13 cellular contexts compared by ENCODE assay signal in the genomic region with DNA sequence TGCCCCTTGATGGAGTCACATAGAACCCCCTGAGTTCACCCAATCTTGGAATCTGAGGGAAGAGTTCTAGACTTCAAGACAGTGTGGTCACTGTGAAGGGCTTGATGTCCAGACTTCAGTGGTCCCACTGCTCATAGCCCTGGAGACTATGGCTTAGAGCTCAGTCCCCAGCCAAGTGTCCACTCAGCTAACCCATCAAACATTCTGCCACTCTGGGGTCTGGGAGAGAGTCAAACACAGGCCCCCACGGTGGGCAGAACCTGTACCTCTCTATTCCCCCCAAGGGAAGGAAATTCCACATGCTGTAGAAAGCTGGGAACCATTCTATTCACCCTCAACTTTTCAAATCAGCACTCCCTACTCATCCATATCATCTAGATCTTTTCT. TPM values are rescaled to one million over a fixed set of nuclear protein-coding genes. Genes with fewer than 3 reads are reported as not detected.
A peak's percentile ranks its signal among the peaks of the same experiment; 100 is the strongest.
DNase-seq lines count a peak whose midpoint lies in the region; ATAC-seq and TF ChIP-seq lines count a peak whose summit lies in the region.
"Had no signal": no experiment of that assay in that cellular context is flagged by ENCODE, and none has a peak within 500 bp of the region (broad histone marks: within the 10 kb centered on the region; RNA-seq: fewer than 3 reads in every experiment).

No MANE protein-coding gene starts in this region.

- peak; percentile 3; the same call in 1 of the 2 replicates for ATAC-seq in HCT116
- no peak for ATAC-seq in left lung
- ATAC-seq in stimulated activated naive B cell treated with anti-CD40 and anti-IgM and Interleukin-4, amounts not matched to agents 10 μg/mL and 1 μg/mL and 100 μg/mL, for 72 hours (replicated peaks) = no peak
- ATAC-seq: CD8-positive, alpha-beta T cell; naive thymus-derived CD4-positive, alpha-beta T cell had no signal

- no peak for TF ChIP-seq RAD21 in HCT116 (IDR thresholded peaks at IDR 0.05; ENCODE audit: low read depth)

- DNase-seq in HCT116 (ENCODE audit: low read depth, low spot score) (no peak), left lung (no peak), SK-N-DZ (ENCODE audit: low spot score) (no peak), amygdala (lab: John Stamatoyannopoulos, UW) (no peak), DMS79 (lab: John Stamatoyannopoulos, UW) (no peak), HT-29 (ENCODE audit: low spot score) (no peak)
- no peak for DNase-seq in activated T-helper 1 cell treated with anti-CD3 and anti-CD28 coated beads, Interleukin-12 subunit alpha, Interleukin-12 subunit beta, Interleukin-2, Interleukin-4 antibody, amounts not matched to agents 30 ng/mL and 10 ng/mL and 1 ng/mL, durations not matched to agents 14 hours and 24 hours and 36 hours (ENCODE audit: low spot score)
- no peak for DNase-seq in stimulated activated naive B cell treated with anti-CD40 and anti-IgM and Interleukin-4, amounts not matched to agents 10 μg/mL and 1 μg/mL and 100 μg/mL, for 72 hours
- DNase-seq: activated CD4-positive, alpha-beta T cell treated with anti-CD3 and anti-CD28 coated beads for 4 hours; CD8-positive, alpha-beta T cell; naive thymus-derived CD4-positive, alpha-beta T cell; NCI-H524 treated with DMSO at 0.1 percent for 48 hours had no signal

- no peaks in the 10 kb centered on the region for H3K9me3 ChIP-seq in HCT116 (ENCODE audit: control insufficient read depth in 1 of 2, insufficient read depth in 1 of 2, low read depth in 1 of 2, low read length in 2 of 2)
- H3K9me3 ChIP-seq in left lung = no peaks in the 10 kb centered on the region

- H3K4me1 ChIP-seq in HCT116 (ENCODE audit: control insufficient read depth in 1 of 2, insufficient read depth in 2 of 2, low read length in 2 of 2) (peaks cover 44 to 70% of the 10 kb centered on the region in 2 experiments), left lung (peaks cover 16 to 52% of the 10 kb centered on the region in 2 donors)

- peak overlapping the region in 1 of 2 experiments; percentile 27; a peak in 3 of 4 replicates for H3K4me3 ChIP-seq in HCT116 (replicated peaks in 1 of 2; ENCODE audit: low read depth in 1 of 2, low read length in 2 of 2)
- no peak overlapping the region for H3K4me3 ChIP-seq in left lung

- intact Hi-C loops in HCT116 (cut with micrococcal nuclease) (no loop called here), left lung (cut with DNase I) (no loop called here)
- intact Hi-C loops in activated T-helper 1 cell treated with anti-CD3 and anti-CD28 coated beads, Interleukin-12 subunit alpha, Interleukin-12 subunit beta, Interleukin-2, Interleukin-4 antibody, amounts not matched to agents 30 ng/mL and 10 ng/mL and 1 ng/mL, durations not matched to agents 14 hours and 24 hours and 36 hours (cut with micrococcal nuclease) = no loop called here

- no peaks in the 10 kb centered on the region for H3K9me2 ChIP-seq in HCT116 (ENCODE audit: insufficient read depth)

- peaks cover under 1% of the 10 kb centered on the region for H3K27me3 Mint-ChIP-seq in activated T-helper 1 cell treated with anti-CD3 and anti-CD28 coated beads, Interleukin-12 subunit alpha, Interleukin-12 subunit beta, Interleukin-2, Interleukin-4 antibody, amounts not matched to agents 30 ng/mL and 10 ng/mL and 1 ng/mL, durations not matched to agents 14 hours and 24 hours and 36 hours (ENCODE audit: insufficient read depth)
- peaks cover 0 to 9% of the 10 kb centered on the region in 2 donors for H3K27me3 Mint-ChIP-seq in stimulated activated naive B cell treated with anti-CD40 and anti-IgM and Interleukin-4, amounts not matched to agents 10 μg/mL and 1 μg/mL and 100 μg/mL, for 72 hours
- H3K27me3 Mint-ChIP-seq: activated naive CD4-positive, alpha-beta T cell treated with anti-CD3 and anti-CD28 coated beads, Interleukin-2, amount 50 U/mL, for 24 hours had no signal

- peaks cover 10% of the 10 kb centered on the region for H3K36me3 Mint-ChIP-seq in activated T-helper 1 cell treated with anti-CD3 and anti-CD28 coated beads, Interleukin-12 subunit alpha, Interleukin-12 subunit beta, Interleukin-2, Interleukin-4 antibody, amounts not matched to agents 30 ng/mL and 10 ng/mL and 1 ng/mL, durations not matched to agents 14 hours and 24 hours and 36 hours (ENCODE audit: low read depth)
- peaks cover 0 to 5% of the 10 kb centered on the region in 2 donors for H3K36me3 Mint-ChIP-seq in stimulated activated naive B cell treated with anti-CD40 and anti-IgM and Interleukin-4, amounts not matched to agents 10 μg/mL and 1 μg/mL and 100 μg/mL, for 72 hours
- H3K36me3 Mint-ChIP-seq: CD8-positive, alpha-beta T cell had no signal

- H3K36me3 ChIP-seq in HCT116 (ENCODE audit: control insufficient read depth in 1 of 2, insufficient read depth in 2 of 2, low read length in 2 of 2) = no peaks in the 10 kb centered on the region
- no peaks in the 10 kb centered on the region for H3K36me3 ChIP-seq in left lung

- H3K9me3 Mint-ChIP-seq in activated T-helper 1 cell treated with anti-CD3 and anti-CD28 coated beads, Interleukin-12 subunit alpha, Interleukin-12 subunit beta, Interleukin-2, Interleukin-4 antibody, amounts not matched to agents 30 ng/mL and 10 ng/mL and 1 ng/mL, durations not matched to agents 14 hours and 24 hours and 36 hours = no peaks in the 10 kb centered on the region
- H3K9me3 Mint-ChIP-seq in stimulated activated naive B cell treated with anti-CD40 and anti-IgM and Interleukin-4, amounts not matched to agents 10 μg/mL and 1 μg/mL and 100 μg/mL, for 72 hours = no peaks in the 10 kb centered on the region
- H3K9me3 Mint-ChIP-seq: activated naive CD4-positive, alpha-beta T cell treated with anti-CD3 and anti-CD28 coated beads, Interleukin-2, amount 50 U/mL, for 24 hours; CD8-positive, alpha-beta T cell had no signal

- RAD21 ChIA-PET in HCT116 (lab: Charles Lee; ENCODE audit: low non-redundant PET in 1 of 2, low total read pairs in 2 of 2, uncharacterized antibody in 2 of 2, unreplicated experiment in 2 of 2) = no interaction called here

- no TSS peak for BruUV-seq in HCT116 (replicated peaks; lab: Mats Ljungman, UMichigan)

- H3K4me3 Mint-ChIP-seq in activated T-helper 1 cell treated with anti-CD3 and anti-CD28 coated beads, Interleukin-12 subunit alpha, Interleukin-12 subunit beta, Interleukin-2, Interleukin-4 antibody, amounts not matched to agents 30 ng/mL and 10 ng/mL and 1 ng/mL, durations not matched to agents 14 hours and 24 hours and 36 hours = no peak overlapping the region
- no peak overlapping the region for H3K4me3 Mint-ChIP-seq in stimulated activated naive B cell treated with anti-CD40 and anti-IgM and Interleukin-4, amounts not matched to agents 10 μg/mL and 1 μg/mL and 100 μg/mL, for 72 hours
- H3K4me3 Mint-ChIP-seq: activated naive CD4-positive, alpha-beta T cell treated with anti-CD3 and anti-CD28 coated beads, Interleukin-2, amount 50 U/mL, for 24 hours; CD8-positive, alpha-beta T cell; naive thymus-derived CD4-positive, alpha-beta T cell had no signal

- POLR2A ChIA-PET in HCT116 (lab: Charles Lee) = interaction anchor here (0.7 to 2.1 kb wide), 3 partner anchors 16 to 22 kb away, joined by 3 to 10 read pairs (median 4); a partner anchor contains a TSS

- TF ChIP-seq POLR2A in HCT116 (IDR thresholded peaks at IDR 0.05; ENCODE audit: borderline replicate concordance, extremely low read depth, insufficient read depth, insufficient read length) = no peak

- H3K27me3 ChIP-seq in HCT116 (ENCODE audit: insufficient read depth, low read length) (no peaks in the 10 kb centered on the region), left lung (no peaks in the 10 kb centered on the region)

- peak overlapping the region; percentile 74 for H3K27ac ChIP-seq in HCT116 (ENCODE audit: low read depth, low read length)
- peak overlapping the region; percentile 68 to 86 for H3K27ac ChIP-seq in left lung

- H3K4me2 ChIP-seq in HCT116 (ENCODE audit: low read length) = peak overlapping the region; percentile 65

- H3K27ac Mint-ChIP-seq in activated T-helper 1 cell treated with anti-CD3 and anti-CD28 coated beads, Interleukin-12 subunit alpha, Interleukin-12 subunit beta, Interleukin-2, Interleukin-4 antibody, amounts not matched to agents 30 ng/mL and 10 ng/mL and 1 ng/mL, durations not matched to agents 14 hours and 24 hours and 36 hours = peak overlapping the region; percentile 4
- peak overlapping the region; percentile 83 for H3K27ac Mint-ChIP-seq in stimulated activated naive B cell treated with anti-CD40 and anti-IgM and Interleukin-4, amounts not matched to agents 10 μg/mL and 1 μg/mL and 100 μg/mL, for 72 hours
- H3K27ac Mint-ChIP-seq: CD8-positive, alpha-beta T cell; naive thymus-derived CD4-positive, alpha-beta T cell had no signal

- H3K9ac ChIP-seq in HCT116 (ENCODE audit: low read length) = peak overlapping the region; percentile 25

- TF ChIP-seq CTCF in HCT116 (IDR thresholded peaks at IDR 0.05 in 2 of 3, conservative IDR thresholded peaks at IDR 0.05 in 1 of 3; ENCODE audit: borderline replicate concordance in 1 of 3, insufficient read depth in 1 of 3, low read depth in 2 of 3, low read length in 2 of 3) (no peak), left lung (IDR thresholded peaks at IDR 0.05) (no peak)

- peaks cover 64% of the 10 kb centered on the region for H3K4me1 Mint-ChIP-seq in activated T-helper 1 cell treated with anti-CD3 and anti-CD28 coated beads, Interleukin-12 subunit alpha, Interleukin-12 subunit beta, Interleukin-2, Interleukin-4 antibody, amounts not matched to agents 30 ng/mL and 10 ng/mL and 1 ng/mL, durations not matched to agents 14 hours and 24 hours and 36 hours (ENCODE audit: low read depth)
- peaks cover 26 to 34% of the 10 kb centered on the region in 2 donors for H3K4me1 Mint-ChIP-seq in stimulated activated naive B cell treated with anti-CD40 and anti-IgM and Interleukin-4, amounts not matched to agents 10 μg/mL and 1 μg/mL and 100 μg/mL, for 72 hours

- no peaks in the 10 kb centered on the region for H4K20me1 ChIP-seq in HCT116 (ENCODE audit: insufficient read depth)

- H2AFZ ChIP-seq in HCT116 (ENCODE audit: low read depth, low read length, poor library complexity, severe bottlenecking) = no peak overlapping the region

- CTCF ChIA-PET in HCT116 (lab: Charles Lee) = interaction anchor here (0.7 to 1.2 kb wide), 2 partner anchors 73 to 224 kb away, joined by 3 to 4 read pairs; no protein-coding TSS in a partner anchor

- H3K79me2 ChIP-seq in HCT116 (ENCODE audit: insufficient read depth, low read length) = no peaks in the 10 kb centered on the region

RNA-seq across cellular contexts. Expression of a gene that starts 15.5 kb away (rescaled TPM):
- total RNA-seq in HCT116 (2021; ENCODE audit: unreplicated experiment) (9.1 TPM), left lung (10 to 100 TPM; 10.7 to 12.4 TPM)
- 7.0 and 7.7 TPM in 2 replicates for polyA plus RNA-seq in HCT116 (2012)
- total RNA-seq in activated T-helper 1 cell treated with anti-CD3 and anti-CD28 coated beads, Interleukin-12 subunit alpha, Interleukin-12 subunit beta, Interleukin-2, Interleukin-4 antibody, amounts not matched to agents 30 ng/mL and 10 ng/mL and 1 ng/mL, durations not matched to agents 14 hours and 24 hours and 36 hours = 20.8 and 21.2 TPM in 2 replicates
- 6.9 and 8.9 TPM in 2 replicates for polyA plus RNA-seq in SK-N-DZ (2014; cell fraction: cytosol; rRNA removed)
- 5.2 TPM in 2 replicates for polyA plus RNA-seq in SK-N-DZ (2014; cell fraction: nucleus; rRNA removed)
- total RNA-seq in HT-29 (2014; rRNA removed; shearing (Covaris generic)) = 7.8 and 8.2 TPM in 2 replicates

RNA-seq across cellular contexts. Expression of a gene that starts 15.9 kb away (rescaled TPM):
- 0.98 TPM for total RNA-seq in HCT116 (2021; ENCODE audit: unreplicated experiment)
- polyA plus RNA-seq in HCT116 (2012) = 0.36 and 0.72 TPM in 2 replicates
- total RNA-seq in activated T-helper 1 cell treated with anti-CD3 and anti-CD28 coated beads, Interleukin-12 subunit alpha, Interleukin-12 subunit beta, Interleukin-2, Interleukin-4 antibody, amounts not matched to agents 30 ng/mL and 10 ng/mL and 1 ng/mL, durations not matched to agents 14 hours and 24 hours and 36 hours = 7.7 and 9.9 TPM in 2 replicates
- 1 to 10 TPM; 2.1 to 5.3 TPM for total RNA-seq in left lung
- 0.14 TPM in 1 of 2 replicates, not detected in the other for polyA plus RNA-seq in SK-N-DZ (2014; cell fraction: cytosol; rRNA removed)
- not detected in 2 replicates for polyA plus RNA-seq in SK-N-DZ (2014; cell fraction: nucleus; rRNA removed)
- 1.4 and 1.8 TPM in 2 replicates for total RNA-seq in HT-29 (2014; rRNA removed; shearing (Covaris generic))
